In the genomic region with DNA sequence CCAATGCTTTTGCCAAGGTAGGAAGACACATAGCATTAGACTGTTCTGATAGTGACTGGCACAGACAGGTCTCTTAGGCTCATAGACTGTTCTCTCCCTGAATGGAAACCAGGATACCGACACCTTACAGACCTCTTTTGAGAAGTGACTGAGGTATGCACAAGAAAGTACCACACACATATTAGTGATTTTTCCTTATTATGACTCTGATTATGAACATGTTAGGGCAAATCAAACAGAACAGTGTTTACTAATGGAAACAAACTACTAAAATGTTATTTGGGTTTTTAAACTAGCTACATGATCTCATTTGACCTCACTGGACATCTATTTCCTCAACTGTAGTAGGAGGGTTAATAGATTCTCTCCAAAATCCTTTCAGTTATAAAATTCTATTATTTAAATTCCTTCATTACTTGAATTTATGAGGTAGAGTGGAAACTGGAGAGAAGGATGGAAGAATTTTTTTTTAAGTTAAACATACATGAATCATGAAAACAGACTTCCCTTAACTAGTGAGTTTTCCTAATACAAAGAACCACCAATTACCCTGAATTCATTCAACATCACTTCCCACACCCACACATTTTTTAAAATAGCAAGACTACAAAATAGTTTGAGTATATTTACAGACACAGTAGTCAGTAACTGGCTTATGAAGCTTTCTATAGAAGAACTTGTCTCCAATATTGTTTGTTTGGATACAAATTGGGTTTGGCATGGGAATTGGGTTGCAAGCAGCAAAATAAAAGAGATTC, we compare ENCODE assay signal across 1 cellular context.
TF ChIP-seq lines count a peak whose summit lies in the region.

No MANE protein-coding gene starts in this region.

TF ChIP-seq in GM23338, 12 proteins besides CTCF, POLR2A, EP300 and RAD21:
- TF ChIP-seq ZNF114 (CRISPR knock-in tag; IDR thresholded peaks at IDR 0.05) (no peak), EZH2phosphoT487 (IDR thresholded peaks at IDR 0.05; ENCODE audit: unreplicated experiment) (no peak), STAT1 (IDR thresholded peaks at IDR 0.05; ENCODE audit: unreplicated experiment) (no peak), EZH2 (IDR thresholded peaks at IDR 0.05; ENCODE audit: low read depth, unreplicated experiment) (no peak), ETS1 (IDR thresholded peaks at IDR 0.05) (no peak)
- TF ChIP-seq, protein P1, sequence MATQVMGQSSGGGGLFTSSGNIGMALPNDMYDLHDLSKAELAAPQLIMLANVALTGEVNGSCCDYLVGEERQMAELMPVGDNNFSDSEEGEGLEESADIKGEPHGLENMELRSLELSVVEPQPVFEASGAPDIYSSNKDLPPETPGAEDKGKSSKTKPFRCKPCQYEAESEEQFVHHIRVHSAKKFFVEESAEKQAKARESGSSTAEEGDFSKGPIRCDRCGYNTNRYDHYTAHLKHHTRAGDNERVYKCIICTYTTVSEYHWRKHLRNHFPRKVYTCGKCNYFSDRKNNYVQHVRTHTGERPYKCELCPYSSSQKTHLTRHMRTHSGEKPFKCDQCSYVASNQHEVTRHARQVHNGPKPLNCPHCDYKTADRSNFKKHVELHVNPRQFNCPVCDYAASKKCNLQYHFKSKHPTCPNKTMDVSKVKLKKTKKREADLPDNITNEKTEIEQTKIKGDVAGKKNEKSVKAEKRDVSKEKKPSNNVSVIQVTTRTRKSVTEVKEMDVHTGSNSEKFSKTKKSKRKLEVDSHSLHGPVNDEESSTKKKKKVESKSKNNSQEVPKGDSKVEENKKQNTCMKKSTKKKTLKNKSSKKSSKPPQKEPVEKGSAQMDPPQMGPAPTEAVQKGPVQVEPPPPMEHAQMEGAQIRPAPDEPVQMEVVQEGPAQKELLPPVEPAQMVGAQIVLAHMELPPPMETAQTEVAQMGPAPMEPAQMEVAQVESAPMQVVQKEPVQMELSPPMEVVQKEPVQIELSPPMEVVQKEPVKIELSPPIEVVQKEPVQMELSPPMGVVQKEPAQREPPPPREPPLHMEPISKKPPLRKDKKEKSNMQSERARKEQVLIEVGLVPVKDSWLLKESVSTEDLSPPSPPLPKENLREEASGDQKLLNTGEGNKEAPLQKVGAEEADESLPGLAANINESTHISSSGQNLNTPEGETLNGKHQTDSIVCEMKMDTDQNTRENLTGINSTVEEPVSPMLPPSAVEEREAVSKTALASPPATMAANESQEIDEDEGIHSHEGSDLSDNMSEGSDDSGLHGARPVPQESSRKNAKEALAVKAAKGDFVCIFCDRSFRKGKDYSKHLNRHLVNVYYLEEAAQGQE (IDR thresholded peaks at IDR 0.05; ENCODE audit: unreplicated experiment): no peak
